Comparison of ENCODE assay signal across 25 cellular contexts in the genomic region with DNA sequence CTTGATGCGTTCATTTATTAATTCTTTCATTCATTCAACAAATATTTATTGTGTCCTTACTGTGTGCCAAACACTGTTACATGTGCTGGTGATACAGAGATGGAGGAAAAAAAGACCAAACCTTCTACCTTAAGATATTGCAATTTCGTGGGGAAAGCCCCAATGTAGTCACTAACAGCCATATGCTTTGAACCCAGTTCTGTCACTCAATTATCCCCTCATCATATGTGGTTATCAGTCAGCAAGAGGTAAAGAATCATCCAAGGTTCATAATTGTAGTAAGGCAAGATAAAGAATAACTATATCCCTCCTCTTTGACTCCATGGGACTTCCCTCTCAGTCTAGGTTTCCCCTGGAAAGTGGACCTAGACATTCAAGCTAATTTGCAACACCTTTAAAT.
DNase-seq lines count a peak whose midpoint lies in the region; ATAC-seq, FAIRE-seq and TF ChIP-seq lines count a peak whose summit lies in the region.
"Had no signal": no experiment of that assay in that cellular context is flagged by ENCODE, and none has a peak within 500 bp of the region (broad histone marks: within the 10 kb centered on the region; RNA-seq: fewer than 3 reads in every experiment).

No MANE protein-coding gene starts in this region.

- H3K36me3 ChIP-seq in H1 (ENCODE audit: control insufficient read depth in 2 of 4, insufficient read depth in 4 of 4, low read length in 3 of 4), result no peaks in the 10 kb centered on the region
- H3K36me3 ChIP-seq: SJCRH30 had no signal

- H3K9me3 Mint-ChIP-seq in activated T-cell treated with anti-CD3 and anti-CD28 coated beads, Interleukin-2, amount 50 U/mL, for 4 hours, result peaks cover 6% of the 10 kb centered on the region
- H3K9me3 Mint-ChIP-seq in activated T-cell treated with anti-CD3 and anti-CD28 coated beads, Interleukin-2, amount 50 U/mL, for 24 hours, result peaks cover 10% of the 10 kb centered on the region
- H3K9me3 Mint-ChIP-seq in activated T-helper 17 cell treated with anti-CD3 and anti-CD28 coated beads, Interleukin-2, amount 50 U/mL, for 72 hours, result peaks cover 7% of the 10 kb centered on the region

- no peak overlapping the region for H4K5ac ChIP-seq in H1 (ENCODE audit: insufficient read length, low read depth, low read length)

- H3K4me1 Mint-ChIP-seq in activated T-cell treated with anti-CD3 and anti-CD28 coated beads, Interleukin-2, amount 50 U/mL, for 4 hours (ENCODE audit: low read depth), result peaks cover 7% of the 10 kb centered on the region
- H3K4me1 Mint-ChIP-seq in activated T-cell treated with anti-CD3 and anti-CD28 coated beads, Interleukin-2, amount 50 U/mL, for 24 hours (ENCODE audit: low read depth), result peaks cover 15% of the 10 kb centered on the region
- peaks cover 6% of the 10 kb centered on the region for H3K4me1 Mint-ChIP-seq in activated T-helper 17 cell treated with anti-CD3 and anti-CD28 coated beads, Interleukin-2, amount 50 U/mL, for 72 hours
- H3K4me1 Mint-ChIP-seq: CD8-positive, alpha-beta memory T cell had no signal

- no peaks in the 10 kb centered on the region for H3K79me1 ChIP-seq in H1 (ENCODE audit: low read depth, low read length)

- TF ChIP-seq POLR2A in H1 (IDR thresholded peaks at IDR 0.05; ENCODE audit: control extremely low read depth in 1 of 2, low read depth in 2 of 2, low read length in 2 of 2), result no peak

- no peak overlapping the region for H3K14ac ChIP-seq in H1 (ENCODE audit: insufficient read length)

- H2BK120ac ChIP-seq in H1 (replicated peaks; ENCODE audit: low read depth, low read length), result no peak overlapping the region

- H3K18ac ChIP-seq in H1 (ENCODE audit: extremely low read depth, low read length), result no peak overlapping the region

- peak; percentile 56 to 71 for ATAC-seq in activated T-cell treated with anti-CD3 and anti-CD28 coated beads, Interleukin-2, amount 50 U/mL, for 4 hours
- ATAC-seq in activated T-helper 17 cell treated with anti-CD3 and anti-CD28 coated beads, Interleukin-2, amount 50 U/mL, for 72 hours (replicated peaks), result peak; percentile 53
- ATAC-seq: HCT116 had no signal

- no peak overlapping the region for H2BK12ac ChIP-seq in H1 (ENCODE audit: low read depth, low read length)

- POLR2A ChIA-PET in H1 (lab: Charles Lee; ENCODE audit: partially characterized antibody), result no interaction called here

- H4K91ac ChIP-seq in H1 (replicated peaks; ENCODE audit: insufficient read length, low read length), result no peak overlapping the region

- H3K9me3 ChIP-seq in H1 (ENCODE audit: insufficient read depth in 2 of 2, low read depth in 1 of 2, low read length in 1 of 2), result no peaks in the 10 kb centered on the region
- H3K9me3 ChIP-seq: SJCRH30 had no signal

- H3K27me3 Mint-ChIP-seq in activated T-cell treated with anti-CD3 and anti-CD28 coated beads, Interleukin-2, amount 50 U/mL, for 4 hours (ENCODE audit: low read depth), result no peaks in the 10 kb centered on the region
- H3K27me3 Mint-ChIP-seq in activated T-cell treated with anti-CD3 and anti-CD28 coated beads, Interleukin-2, amount 50 U/mL, for 24 hours, result no peaks in the 10 kb centered on the region
- no peaks in the 10 kb centered on the region for H3K27me3 Mint-ChIP-seq in activated T-helper 17 cell treated with anti-CD3 and anti-CD28 coated beads, Interleukin-2, amount 50 U/mL, for 72 hours
- H3K27me3 Mint-ChIP-seq: CD8-positive, alpha-beta memory T cell; IgD-negative memory B cell had no signal

- H3K4ac ChIP-seq in H1 (replicated peaks; ENCODE audit: insufficient read length, low read depth, low read length), result no peak overlapping the region

- peak overlapping the region; percentile 68; the same call in 1 of the 2 replicates for H2AFZ ChIP-seq in H1 (ENCODE audit: low read length)

- no peaks in the 10 kb centered on the region for H3K79me2 ChIP-seq in H1 (ENCODE audit: control insufficient read depth in 1 of 2, insufficient read depth in 2 of 2, low read length in 2 of 2)

- DNase-seq in activated T-cell treated with anti-CD3 and anti-CD28 coated beads, Interleukin-2, amount 50 U/mL, for 4 hours, result no peak
- no peak for DNase-seq in activated T-cell treated with anti-CD3 and anti-CD28 coated beads, Interleukin-2, amount 50 U/mL, for 24 hours
- DNase-seq in H1 (ENCODE audit: low read depth in 1 of 2, low spot score in 2 of 2) (no peak), NK-92 (lab: John Stamatoyannopoulos, UW; ENCODE audit: unreplicated experiment) (no peak), HPDE6-E6E7 (ENCODE audit: extremely low spot score) (no peak)
- DNase-seq: Calu3; CD8-positive, alpha-beta memory T cell; DMS153; GOT3; NCI-H1694; NCI-H2081; NCI-H2171; NCI-H345; NCI-H524; NCI-H774; OCI-M1; SJCRH30 had no signal

- H3K27ac ChIP-seq in H1 (ENCODE audit: low read depth, low read length) (no peak overlapping the region), temporal lobe (ENCODE audit: low read depth, low read length) (peak overlapping the region; percentile 30)
- H3K27ac ChIP-seq: C4-2B, SJCRH30 had no signal

- TF ChIP-seq EP300 in H1 (IDR thresholded peaks at IDR 0.05; ENCODE audit: borderline replicate concordance in 1 of 2, low read depth in 2 of 2, low read length in 2 of 2), result no peak

- H3K27ac Mint-ChIP-seq in activated T-cell treated with anti-CD3 and anti-CD28 coated beads, Interleukin-2, amount 50 U/mL, for 24 hours, result no peak overlapping the region
- no peak overlapping the region for H3K27ac Mint-ChIP-seq in activated T-helper 17 cell treated with anti-CD3 and anti-CD28 coated beads, Interleukin-2, amount 50 U/mL, for 72 hours
- H3K27ac Mint-ChIP-seq: CD8-positive, alpha-beta memory T cell; IgD-negative memory B cell had no signal

- no peak overlapping the region for H2AK5ac ChIP-seq in H1 (ENCODE audit: low read depth, low read length)

- H4K20me1 ChIP-seq in H1 (replicated peaks in 1 of 2; ENCODE audit: control insufficient read depth in 1 of 2, insufficient read depth in 2 of 2, low read length in 2 of 2), result no peaks in the 10 kb centered on the region

- no peak for FAIRE-seq in H1 (lab: Jason Lieb, UNC)
- FAIRE-seq: A204.1, GM18507, RCC 7860 had no signal

- no peak for TF ChIP-seq CTCF in H1 (IDR thresholded peaks at IDR 0.05; ENCODE audit: control extremely low read depth in 1 of 3, insufficient read depth in 1 of 3, low read depth in 1 of 3, low read length in 3 of 3)

- H3K23me2 ChIP-seq in H1 (ENCODE audit: low read depth, low read length), result no peaks in the 10 kb centered on the region

- CTCF ChIA-PET in H1 (lab: Charles Lee; ENCODE audit: partially characterized antibody), result interaction anchor here (1.6 kb wide), 1 partner anchor 20 kb away, joined by 3 read pairs; no protein-coding TSS in a partner anchor

- TF ChIP-seq RAD21 in H1 (IDR thresholded peaks at IDR 0.05 in 1 of 2, conservative IDR thresholded peaks at IDR 0.05 in 1 of 2; ENCODE audit: low read depth in 2 of 2, low read length in 2 of 2), result no peak

- H3K56ac ChIP-seq in H1 (replicated peaks; ENCODE audit: insufficient read length, low read depth, low read length), result no peak overlapping the region

- no peak overlapping the region for H4K8ac ChIP-seq in H1 (ENCODE audit: extremely low read depth, insufficient read depth, low read length)

- no peak overlapping the region for H3K9ac ChIP-seq in H1 (replicated peaks in 1 of 4; ENCODE audit: extremely low read depth in 1 of 4, low read depth in 3 of 4, low read length in 3 of 4)

- H3K36me3 Mint-ChIP-seq in activated T-cell treated with anti-CD3 and anti-CD28 coated beads, Interleukin-2, amount 50 U/mL, for 4 hours (ENCODE audit: insufficient read depth), result no peaks in the 10 kb centered on the region
- no peaks in the 10 kb centered on the region for H3K36me3 Mint-ChIP-seq in activated T-cell treated with anti-CD3 and anti-CD28 coated beads, Interleukin-2, amount 50 U/mL, for 24 hours (ENCODE audit: low read depth)
- no peaks in the 10 kb centered on the region for H3K36me3 Mint-ChIP-seq in activated T-helper 17 cell treated with anti-CD3 and anti-CD28 coated beads, Interleukin-2, amount 50 U/mL, for 72 hours (ENCODE audit: low read depth)
- H3K36me3 Mint-ChIP-seq: CD8-positive, alpha-beta memory T cell; IgD-negative memory B cell had no signal

- H3K4me1 ChIP-seq in H1 (replicated peaks in 1 of 4; ENCODE audit: control insufficient read depth in 3 of 4, insufficient read depth in 4 of 4, low read length in 3 of 4), result peaks cover 0 to 3% (median 0%) of the 10 kb centered on the region in 4 experiments; a peak in 1 of 7 replicates
- H3K4me1 ChIP-seq: SJCRH30 had no signal

- H2BK15ac ChIP-seq in H1 (ENCODE audit: low read length), result no peak overlapping the region

- no peak overlapping the region for H2BK5ac ChIP-seq in H1 (ENCODE audit: low read depth, low read length)

- WGBS in H1 (ENCODE audit: extremely low coverage in 1 of 2, insufficient coverage in 1 of 2, insufficient read length in 1 of 2, insufficient replicate concordance in 2 of 2, low coverage in 1 of 2, low lambda C conversion rate in 2 of 2, missing lambda C conversion rate in 1 of 2), 2 experiments, result 86% methylated on average over 2 of the region's 2 CpGs; no CpG with 5 or more reads in 1 of the 2 experiments

- H3K4me3 ChIP-seq in H1 (ENCODE audit: extremely low read depth in 1 of 4, insufficient read depth in 2 of 4, low read depth in 3 of 4, low read length in 4 of 4), result no peak overlapping the region
- H3K4me3 ChIP-seq: SJCRH30 had no signal

- no peak overlapping the region for H3K23ac ChIP-seq in H1 (ENCODE audit: insufficient read length)

- H3K4me3 Mint-ChIP-seq in activated T-cell treated with anti-CD3 and anti-CD28 coated beads, Interleukin-2, amount 50 U/mL, for 4 hours, result no peak overlapping the region
- H3K4me3 Mint-ChIP-seq in activated T-cell treated with anti-CD3 and anti-CD28 coated beads, Interleukin-2, amount 50 U/mL, for 24 hours, result no peak overlapping the region
- H3K4me3 Mint-ChIP-seq in activated T-helper 17 cell treated with anti-CD3 and anti-CD28 coated beads, Interleukin-2, amount 50 U/mL, for 72 hours, result no peak overlapping the region
- H3K4me3 Mint-ChIP-seq: CD8-positive, alpha-beta memory T cell; IgD-negative memory B cell had no signal

- no peak overlapping the region for H2BK20ac ChIP-seq in H1 (ENCODE audit: low read length)

- H3K4me2 ChIP-seq in H1 (ENCODE audit: insufficient read depth in 1 of 2, low read depth in 2 of 2, low read length in 2 of 2), result no peak overlapping the region

- no peaks in the 10 kb centered on the region for H3K27me3 ChIP-seq in H1 (replicated peaks in 1 of 4; ENCODE audit: control insufficient read depth in 3 of 4, extremely low read depth in 1 of 4, insufficient read depth in 3 of 4, low read length in 3 of 4)
- H3K27me3 ChIP-seq: SJCRH30 had no signal

TF ChIP-seq in H1, 55 proteins besides CTCF, POLR2A, EP300 and RAD21 (continues in another document):
- TF ChIP-seq CHD1 (IDR thresholded peaks at IDR 0.05; ENCODE audit: low read depth, low read length) (no peak), HDAC2 (IDR thresholded peaks at IDR 0.05; ENCODE audit: borderline replicate concordance in 1 of 2, low read depth in 2 of 2, low read length in 2 of 2) (no peak), YY1 (IDR thresholded peaks at IDR 0.05; ENCODE audit: low read depth, low read length) (no peak), MAX (IDR thresholded peaks at IDR 0.05) (no peak), CHD2 (IDR thresholded peaks at IDR 0.05; ENCODE audit: low read length) (no peak), BRCA1 (IDR thresholded peaks at IDR 0.05; ENCODE audit: low read depth, low read length) (no peak)
